15 cellular contexts compared by ENCODE assay signal in the genomic region with DNA sequence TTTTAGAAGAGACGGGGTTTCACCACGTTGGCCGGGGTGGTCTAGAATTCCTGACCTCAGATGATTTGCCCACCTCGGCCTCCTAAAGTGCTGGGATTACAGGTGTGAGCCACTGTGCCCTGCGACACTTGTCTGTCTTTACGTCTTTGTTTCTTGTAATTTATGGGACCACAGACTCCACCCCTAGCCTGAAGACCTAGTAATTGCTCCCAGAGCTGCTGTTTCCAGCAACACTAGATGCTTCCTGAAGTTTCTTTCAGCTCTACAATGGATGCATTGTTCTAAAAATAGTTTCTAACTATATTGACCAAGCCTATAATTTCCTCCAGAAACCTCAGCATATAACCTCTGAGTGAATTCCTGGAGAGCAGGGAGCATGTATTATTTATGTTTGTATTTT. TPM values are rescaled to one million over a fixed set of nuclear protein-coding genes. Genes with fewer than 3 reads are reported as not detected.
DNase-seq lines count a peak whose midpoint lies in the region; ATAC-seq and TF ChIP-seq lines count a peak whose summit lies in the region.
"Had no signal": no experiment of that assay in that cellular context is flagged by ENCODE, and none has a peak within 500 bp of the region (broad histone marks: within the 10 kb centered on the region; RNA-seq: fewer than 3 reads in every experiment).

No MANE protein-coding gene starts in this region.

- H3K27ac Mint-ChIP-seq in neural progenitor cell = peak overlapping the region; percentile 90

- peak; percentile 62 for DNase-seq in NCI-H146 (lab: John Stamatoyannopoulos, UW)
- peak; percentile 75 for DNase-seq in dermis blood vessel endothelial cell
- no peak for DNase-seq in neural progenitor cell (ENCODE audit: low spot score)
- DNase-seq in caudate nucleus (lab: John Stamatoyannopoulos, UW) = no peak
- no peak for DNase-seq in A673 (ENCODE audit: low spot score)
- DNase-seq in nucleus accumbens (lab: John Stamatoyannopoulos, UW) = no peak
- no peak for DNase-seq in left lobe of liver (ENCODE audit: low spot score)
- DNase-seq: activated CD4-positive, alpha-beta T cell treated with anti-CD3 and anti-CD28 coated beads for 48 hours; activated naive CD4-positive, alpha-beta T cell treated with Interleukin-2 at 50 U/mL for 16 hours; CD8-positive, alpha-beta memory T cell; left ventricle myocardium inferior; right cardiac atrium; upper lobe of left lung had no signal

- no peaks in the 10 kb centered on the region for H3K36me3 ChIP-seq in neural progenitor cell
- no peaks in the 10 kb centered on the region for H3K36me3 ChIP-seq in A673 (ENCODE audit: insufficient read depth, low read length, poor library complexity, severe bottlenecking)
- H3K36me3 ChIP-seq: left ventricle myocardium inferior, upper lobe of left lung had no signal

- POLR2A ChIA-PET in A673 (lab: Charles Lee; ENCODE audit: low non-redundant PET) = no interaction called here

- intact Hi-C loops in A673 (cut with micrococcal nuclease; ENCODE audit: unreplicated experiment) = no loop called here

- H3K27ac ChIP-seq in neural progenitor cell (no peak overlapping the region), caudate nucleus (ENCODE audit: low read depth, low read length) (no peak overlapping the region), A673 (ENCODE audit: low read depth, low read length, poor library complexity, severe bottlenecking) (no peak overlapping the region)
- H3K27ac ChIP-seq: left ventricle myocardium inferior, SJSA1, upper lobe of left lung had no signal

- H3K27me3 ChIP-seq in neural progenitor cell = no peaks in the 10 kb centered on the region
- peaks cover 3% of the 10 kb centered on the region for H3K27me3 ChIP-seq in A673 (replicated peaks; ENCODE audit: insufficient read depth, low read depth, low read length, poor library complexity)
- H3K27me3 ChIP-seq: SJSA1, upper lobe of left lung had no signal

- peaks cover 16% of the 10 kb centered on the region for H3K4me1 Mint-ChIP-seq in neural progenitor cell

- H4K20me1 ChIP-seq in neural progenitor cell (ENCODE audit: low read depth) = no peaks in the 10 kb centered on the region

- H3K9me3 Mint-ChIP-seq in neural progenitor cell = peaks cover 10% of the 10 kb centered on the region
- H3K9me3 Mint-ChIP-seq: CD8-positive, alpha-beta memory T cell had no signal

- peak overlapping the region; percentile 2 for H3K4me2 ChIP-seq in neural progenitor cell

- no TSS peak for BruUV-seq in A673 (replicated peaks; lab: Mats Ljungman, UMichigan)

- no peak overlapping the region for H3K4me3 ChIP-seq in neural progenitor cell
- H3K4me3 ChIP-seq in A673 (ENCODE audit: low read depth, low read length, poor library complexity, severe bottlenecking) = no peak overlapping the region
- H3K4me3 ChIP-seq: left ventricle myocardium inferior, SJSA1, upper lobe of left lung had no signal

- H2AFZ ChIP-seq in neural progenitor cell (replicated peaks) = peak overlapping the region; percentile 52

- no peak overlapping the region for H3K4me3 Mint-ChIP-seq in neural progenitor cell
- H3K4me3 Mint-ChIP-seq: CD8-positive, alpha-beta memory T cell had no signal

- CTCF ChIA-PET in A673 (lab: Charles Lee) = no interaction called here

- H3F3A ChIP-seq in neural progenitor cell (ENCODE audit: low read depth) = peaks cover 9% of the 10 kb centered on the region

- H3K4me1 ChIP-seq in neural progenitor cell (peaks cover 19% of the 10 kb centered on the region), A673 (ENCODE audit: insufficient read depth, low read length, poor library complexity, severe bottlenecking) (no peaks in the 10 kb centered on the region)
- H3K4me1 ChIP-seq: left ventricle myocardium inferior, upper lobe of left lung had no signal

- no peak for TF ChIP-seq CTCF in neural progenitor cell (IDR thresholded peaks at IDR 0.05)
- no peak for TF ChIP-seq CTCF in A673 (conservative IDR thresholded peaks at IDR 0.05; ENCODE audit: low read depth, low read length)

- H3K27me3 Mint-ChIP-seq in neural progenitor cell (ENCODE audit: insufficient read depth, low read depth) = peaks cover 2% of the 10 kb centered on the region
- H3K27me3 Mint-ChIP-seq: CD8-positive, alpha-beta memory T cell had no signal

- peaks cover 20% of the 10 kb centered on the region for H3K36me3 Mint-ChIP-seq in neural progenitor cell

- H3K79me2 ChIP-seq in neural progenitor cell (ENCODE audit: low read depth) = peaks cover 50% of the 10 kb centered on the region

- ATAC-seq in GM21360 (IDR thresholded peaks at IDR 0.05; ENCODE audit: unreplicated experiment) (peak; percentile 1), left lobe of liver (no peak)
- ATAC-seq: right cardiac atrium had no signal

- no peak overlapping the region for H3K9ac ChIP-seq in neural progenitor cell

- H3K9me3 ChIP-seq in neural progenitor cell (ENCODE audit: low read depth) (no peaks in the 10 kb centered on the region), A673 (ENCODE audit: low read depth, low read length, poor library complexity, severe bottlenecking) (no peaks in the 10 kb centered on the region)
- H3K9me3 ChIP-seq: SJSA1, upper lobe of left lung had no signal

RNA-seq across cellular contexts. Expression of a gene that starts 13.9 kb away (rescaled TPM):
- 9.9 and 31.2 TPM in 2 replicates for total RNA-seq in dermis blood vessel endothelial cell
- total RNA-seq in neural progenitor cell (ENCODE audit: low replicate concordance) = 14.2 and 25.5 TPM in 2 replicates
- not detected in 2 replicates for total RNA-seq in A673 (2021)
- total RNA-seq in left lobe of liver = 1.9 TPM

Comparison
In these comparisons a context has a peak if more than half of its experiments do, and no peak if none do; other contexts are left out.
1. DNase-seq: peak in NCI-H146 (single experiment) and dermis blood vessel endothelial cell (single experiment); none in neural progenitor cell (single experiment), caudate nucleus (0 of 61), A673 (single experiment), nucleus accumbens (0 of 56) and left lobe of liver (single experiment).